ENCODE assay signal across 23 cellular contexts in the genomic region with DNA sequence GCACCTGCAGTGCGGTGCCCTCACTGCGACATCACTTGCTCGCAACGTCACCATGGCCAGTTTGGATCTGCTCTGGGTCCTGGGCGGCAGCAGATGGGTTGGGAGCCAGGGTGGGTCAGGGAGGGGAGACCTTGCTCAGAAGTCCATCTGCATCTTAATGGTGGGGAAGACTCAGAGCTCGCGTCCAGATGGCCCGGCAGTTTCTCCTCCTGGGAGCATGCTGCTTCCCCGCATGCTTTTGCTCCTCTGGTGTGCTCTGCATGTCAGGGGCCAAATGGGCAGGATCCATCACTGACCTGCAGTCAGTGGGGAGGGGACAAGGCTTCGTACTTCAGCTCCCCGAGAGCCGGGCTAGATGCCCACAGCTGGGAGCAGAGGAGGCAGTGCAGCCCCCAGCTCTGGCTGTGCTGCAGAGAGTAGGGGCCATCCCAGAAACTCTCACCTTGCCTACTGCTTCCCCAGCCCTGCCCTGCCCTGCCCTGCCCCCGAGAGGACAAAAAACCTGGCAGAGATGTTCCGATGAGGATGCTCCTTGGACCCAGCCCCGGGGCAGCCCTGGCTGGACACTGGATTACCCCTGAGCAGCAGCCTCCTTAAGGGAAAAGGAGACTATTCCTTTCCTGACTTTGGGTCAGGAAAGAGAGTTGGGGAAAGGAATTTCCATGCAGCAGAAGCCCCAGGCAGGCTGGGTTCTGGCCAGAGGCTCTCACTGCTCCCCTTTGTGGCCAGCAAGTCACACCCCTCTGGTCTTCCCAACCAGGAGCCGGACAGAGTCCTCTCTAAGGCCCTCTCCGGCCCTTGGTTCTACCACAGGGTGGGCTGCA.
DNase-seq lines count a peak whose midpoint lies in the region; ATAC-seq, FAIRE-seq and TF ChIP-seq lines count a peak whose summit lies in the region.
"Had no signal": no experiment of that assay in that cellular context is flagged by ENCODE, and none has a peak within 500 bp of the region (broad histone marks: within the 10 kb centered on the region; RNA-seq: fewer than 3 reads in every experiment).

No MANE protein-coding gene starts in this region.

- H2BK12ac ChIP-seq in H9 (ENCODE audit: insufficient read length, low read depth, low read length) (no peak overlapping the region), H1 (ENCODE audit: low read depth, low read length) (peak overlapping the region; percentile 60; the same call in 1 of the 2 replicates)

- FAIRE-seq in H1 (lab: Jason Lieb, UNC) = no peak
- FAIRE-seq: GM18507, islet of Langerhans, K562, pancreas had no signal

- intact Hi-C loops in right cardiac atrium (cut with DNase I) = no loop called here
- intact Hi-C loops in sciatic nerve (cut with DNase I) = no loop called here

- H2BK5ac ChIP-seq in H9 (ENCODE audit: insufficient read length, low read length) (no peak overlapping the region), H1 (ENCODE audit: low read depth, low read length) (no peak overlapping the region; the same call in 1 of the 2 replicates)

- H3K27me3 Mint-ChIP-seq in H9 (ENCODE audit: low read depth) = peaks cover 6% of the 10 kb centered on the region

- H3K27ac Mint-ChIP-seq in H9 = no peak overlapping the region; a peak in 1 of 7 replicates
- H3K27ac Mint-ChIP-seq: activated CD8-positive, alpha-beta T cell treated with anti-CD3 and anti-CD28 coated beads, Interleukin-2, amount 10 ng/mL, durations not matched to agents 7 days and 5 days had no signal

- H3K36me3 Mint-ChIP-seq in H9 (ENCODE audit: insufficient read depth in 1 of 3, low read depth in 3 of 3) = peaks cover 0 to 16% (median 8%) of the 10 kb centered on the region in 3 experiments; a peak in 5 of 7 replicates

- H4K91ac ChIP-seq in H9 (ENCODE audit: insufficient read length, low read depth, low read length) (no peak overlapping the region), H1 (replicated peaks; ENCODE audit: insufficient read length, low read length) (peak overlapping the region; percentile 34)

- H3K79me1 ChIP-seq in H9 (ENCODE audit: insufficient read depth, low read depth, low read length, poor library complexity, severe bottlenecking) (no peaks in the 10 kb centered on the region), H1 (ENCODE audit: low read depth, low read length) (no peaks in the 10 kb centered on the region)

- no peak overlapping the region for H2BK120ac ChIP-seq in H9 (ENCODE audit: low read depth, low read length, poor library complexity, severe bottlenecking)
- H2BK120ac ChIP-seq in H1 (replicated peaks; ENCODE audit: low read depth, low read length) = no peak overlapping the region

- H3K4me1 ChIP-seq in H9 (ENCODE audit: insufficient read depth, low read length) (peaks cover 3% of the 10 kb centered on the region; the same call in 1 of the 2 replicates), H1 (replicated peaks in 1 of 4; ENCODE audit: control insufficient read depth in 3 of 4, insufficient read depth in 4 of 4, low read length in 3 of 4) (peaks cover 0 to 23% (median 8%) of the 10 kb centered on the region in 4 experiments; a peak in 6 of 7 replicates), right cardiac atrium (ENCODE audit: control insufficient read depth, insufficient read depth, low read length) (peaks cover 6% of the 10 kb centered on the region)
- H3K4me1 ChIP-seq: pancreas, suprapubic skin had no signal

- TF ChIP-seq CTCF in H9 (conservative IDR thresholded peaks at IDR 0.05) (no peak), H1 (IDR thresholded peaks at IDR 0.05; ENCODE audit: control extremely low read depth in 1 of 3, insufficient read depth in 1 of 3, low read depth in 1 of 3, low read length in 3 of 3) (no peak)

- H3K9me3 Mint-ChIP-seq in H9 = peaks cover 6 to 9% of the 10 kb centered on the region in 2 experiments

- H2BK15ac ChIP-seq in H9 (ENCODE audit: low read depth, low read length) = no peak overlapping the region; the same call in 1 of the 2 replicates
- 0 out of 2 replicates have a peak overlapping the region, but pooled peaks have one; percentile 67 for H2BK15ac ChIP-seq in H1 (ENCODE audit: low read length)

- H3K4me3 ChIP-seq in H1 (ENCODE audit: extremely low read depth in 1 of 4, insufficient read depth in 2 of 4, low read depth in 3 of 4, low read length in 4 of 4) = no peak overlapping the region
- H3K4me3 ChIP-seq in right cardiac atrium (ENCODE audit: low read length) = no peak overlapping the region
- H3K4me3 ChIP-seq: K562, pancreas, sigmoid colon, suprapubic skin had no signal

- H3K23ac ChIP-seq in H9 (ENCODE audit: insufficient read length, low read depth, low read length) (no peak overlapping the region), H1 (ENCODE audit: insufficient read length) (no peak overlapping the region)

- CTCF ChIA-PET in H1 (lab: Charles Lee; ENCODE audit: partially characterized antibody) = interaction anchor here (0.9 to 2.3 kb wide), 11 partner anchors 9 to 172 kb away, joined by 3 to 6 read pairs (median 5); no protein-coding TSS in a partner anchor

- H3K4ac ChIP-seq in H9 (ENCODE audit: low read depth, low read length) = no peak overlapping the region
- H3K4ac ChIP-seq in H1 (replicated peaks; ENCODE audit: insufficient read length, low read depth, low read length) = no peak overlapping the region

- H3T11ph ChIP-seq in H9 (ENCODE audit: low read length) = no peak overlapping the region

- no peaks in the 10 kb centered on the region for H3K23me2 ChIP-seq in H9 (ENCODE audit: insufficient read length, low read depth, low read length, poor library complexity, severe bottlenecking)
- H3K23me2 ChIP-seq in H1 (ENCODE audit: low read depth, low read length) = no peaks in the 10 kb centered on the region

- H2AK5ac ChIP-seq in H9 (ENCODE audit: insufficient read length, low read length) (no peak overlapping the region), H1 (ENCODE audit: low read depth, low read length) (no peak overlapping the region)

- POLR2A ChIA-PET in H1 (lab: Charles Lee; ENCODE audit: partially characterized antibody) = interaction anchor here (2.0 kb wide), 1 partner anchor 51 kb away, joined by 8 read pairs; no protein-coding TSS in a partner anchor

- H3K9ac ChIP-seq in H9 (ENCODE audit: extremely low read depth, insufficient read length, low read length) (no peak overlapping the region), H1 (replicated peaks in 1 of 4; ENCODE audit: extremely low read depth in 1 of 4, low read depth in 3 of 4, low read length in 3 of 4) (no peak overlapping the region)

- H4K20me1 ChIP-seq in H9 (ENCODE audit: control insufficient read depth, insufficient read depth, insufficient read length) (no peaks in the 10 kb centered on the region), H1 (replicated peaks in 1 of 2; ENCODE audit: control insufficient read depth in 1 of 2, insufficient read depth in 2 of 2, low read length in 2 of 2) (no peaks in the 10 kb centered on the region)

- 0 out of 2 replicates have a peak overlapping the region, but pooled peaks have one; percentile 5 for H3K14ac ChIP-seq in H9 (ENCODE audit: insufficient read depth, low read length)
- H3K14ac ChIP-seq in H1 (ENCODE audit: insufficient read length) = no peak overlapping the region

- H3K4me3 Mint-ChIP-seq in H9 = peak overlapping the region in 1 of 2 experiments; percentile 9; a peak in 1 of 5 replicates
- H3K4me3 Mint-ChIP-seq: activated CD8-positive, alpha-beta T cell treated with anti-CD3 and anti-CD28 coated beads, Interleukin-2, amount 10 ng/mL, durations not matched to agents 7 days and 5 days had no signal

- H2AFZ ChIP-seq in H9 (ENCODE audit: low read length) = no peak overlapping the region
- no peak overlapping the region for H2AFZ ChIP-seq in H1 (ENCODE audit: low read length)

- no peak for TF ChIP-seq EP300 in H1 (IDR thresholded peaks at IDR 0.05; ENCODE audit: borderline replicate concordance in 1 of 2, low read depth in 2 of 2, low read length in 2 of 2)

- H3K4me1 Mint-ChIP-seq in H9 = peaks cover 41 to 46% of the 10 kb centered on the region in 2 experiments

- H3K4me2 ChIP-seq in H9 (ENCODE audit: insufficient read depth, insufficient read length, low read length) = no peak overlapping the region
- peak overlapping the region; percentile 21 to 34; a peak in 2 of 4 replicates for H3K4me2 ChIP-seq in H1 (ENCODE audit: insufficient read depth in 1 of 2, low read depth in 2 of 2, low read length in 2 of 2)

- WGBS in H9 (ENCODE audit: extremely low coverage, insufficient read length, low lambda C conversion rate) = no CpG with 5 or more reads among the region's 17 CpGs
- 60% methylated on average over 17 of the region's 17 CpGs; no CpG with 5 or more reads in 1 of the 2 experiments for WGBS in H1 (ENCODE audit: extremely low coverage in 1 of 2, insufficient coverage in 1 of 2, insufficient read length in 1 of 2, insufficient replicate concordance in 2 of 2, low coverage in 1 of 2, low lambda C conversion rate in 2 of 2, missing lambda C conversion rate in 1 of 2), 2 experiments
- WGBS in right cardiac atrium = 63% methylated on average over 17 of the region's 17 CpGs

- ATAC-seq in right cardiac atrium = peak; percentile 51 to 56
- ATAC-seq in sciatic nerve = peak; percentile 78
- ATAC-seq in GM21381 (IDR thresholded peaks at IDR 0.05; ENCODE audit: unreplicated experiment) = no peak
- ATAC-seq: activated CD8-positive, alpha-beta T cell treated with anti-CD3 and anti-CD28 coated beads, Interleukin-2, amount 10 ng/mL, durations not matched to agents 7 days and 5 days; HCT116; K562 had no signal

- TF ChIP-seq RAD21 in H1 (IDR thresholded peaks at IDR 0.05 in 1 of 2, conservative IDR thresholded peaks at IDR 0.05 in 1 of 2; ENCODE audit: low read depth in 2 of 2, low read length in 2 of 2) = peak in 1 of 2 experiments; percentile 16; a peak in 2 of 4 replicates

- H3K36me3 ChIP-seq in H1 (ENCODE audit: control insufficient read depth in 2 of 4, insufficient read depth in 4 of 4, low read length in 3 of 4) = no peaks in the 10 kb centered on the region
- H3K36me3 ChIP-seq: pancreas, sigmoid colon, suprapubic skin had no signal

- H3K56ac ChIP-seq in H9 (ENCODE audit: insufficient read length, low read depth, low read length) (no peak overlapping the region), H1 (replicated peaks; ENCODE audit: insufficient read length, low read depth, low read length) (no peak overlapping the region)

- H3K27ac ChIP-seq in H9 (ENCODE audit: insufficient read length, low read depth, low read length) = no peak overlapping the region
- no peak overlapping the region for H3K27ac ChIP-seq in H1 (ENCODE audit: low read depth, low read length)
- H3K27ac ChIP-seq in right cardiac atrium (ENCODE audit: low read length) = no peak overlapping the region
- H3K27ac ChIP-seq: C4-2B, suprapubic skin had no signal

- no peaks in the 10 kb centered on the region for H3K9me3 ChIP-seq in H9 (ENCODE audit: control insufficient read depth, low read depth, low read length)
- peaks cover 0 to 8% of the 10 kb centered on the region in 2 experiments; a peak in 1 of 4 replicates for H3K9me3 ChIP-seq in H1 (ENCODE audit: insufficient read depth in 2 of 2, low read depth in 1 of 2, low read length in 1 of 2)
- H3K9me3 ChIP-seq in right cardiac atrium (ENCODE audit: control insufficient read depth, low read length) = no peaks in the 10 kb centered on the region
- H3K9me3 ChIP-seq: pancreas, sigmoid colon, suprapubic skin had no signal

- H2BK20ac ChIP-seq in H9 (ENCODE audit: low read depth, low read length, poor library complexity, severe bottlenecking) (no peak overlapping the region), H1 (ENCODE audit: low read length) (peak overlapping the region; percentile 88; the same call in 1 of the 2 replicates)

- H3K79me2 ChIP-seq in H9 (ENCODE audit: insufficient read depth, low read length) (no peaks in the 10 kb centered on the region), H1 (ENCODE audit: control insufficient read depth in 1 of 2, insufficient read depth in 2 of 2, low read length in 2 of 2) (no peaks in the 10 kb centered on the region)

- H3K27me3 ChIP-seq in H9 (ENCODE audit: insufficient read depth, low read length) (no peaks in the 10 kb centered on the region; the same call in 1 of the 2 replicates), H1 (replicated peaks in 1 of 4; ENCODE audit: control insufficient read depth in 3 of 4, extremely low read depth in 1 of 4, insufficient read depth in 3 of 4, low read length in 3 of 4) (no peaks in the 10 kb centered on the region), right cardiac atrium (ENCODE audit: control insufficient read depth, insufficient read depth) (no peaks in the 10 kb centered on the region)
- H3K27me3 ChIP-seq: pancreas, sigmoid colon, suprapubic skin had no signal

- H3K18ac ChIP-seq in H9 (ENCODE audit: insufficient read length, low read depth, low read length) = no peak overlapping the region
- peak overlapping the region; percentile 64; the same call in 1 of the 2 replicates for H3K18ac ChIP-seq in H1 (ENCODE audit: extremely low read depth, low read length)

- no peak overlapping the region for H4K8ac ChIP-seq in H9 (replicated peaks; ENCODE audit: insufficient read length, low read depth, low read length)
- H4K8ac ChIP-seq in H1 (ENCODE audit: extremely low read depth, insufficient read depth, low read length) = no peak overlapping the region

- no peak for TF ChIP-seq POLR2A in H1 (IDR thresholded peaks at IDR 0.05; ENCODE audit: control extremely low read depth in 1 of 2, low read depth in 2 of 2, low read length in 2 of 2)

- DNase-seq in H9 (no peak), H1 (ENCODE audit: low read depth in 1 of 2, low spot score in 2 of 2) (no peak), right cardiac atrium (peak in 2 of 3 donors; percentile 29 to 77), sciatic nerve (ENCODE audit: low spot score) (no peak), GM19240 (ENCODE audit: insufficient read length, low spot score) (no peak), NCI-H1417 treated with DMSO at 0.1 percent for 48 hours (lab: John Stamatoyannopoulos, UW) (no peak)
- no peak for DNase-seq in central memory CD4-positive, alpha-beta T cell
- DNase-seq: activated CD8-positive, alpha-beta T cell treated with anti-CD3 and anti-CD28 coated beads, Interleukin-2, amount 10 ng/mL, durations not matched to agents 7 days and 5 days; GDM1; hippocampal formation; MM.1S; NCI-H1694; NCI-H748 treated with DMSO at 0.1 percent for 48 hours; T1000 had no signal

- no peak overlapping the region for H4K5ac ChIP-seq in H9 (ENCODE audit: insufficient read length, low read depth, low read length)
- H4K5ac ChIP-seq in H1 (ENCODE audit: insufficient read length, low read depth, low read length) = no peak overlapping the region

Comparison
In these comparisons a context has a peak if more than half of its experiments do, and no peak if none do; other contexts are left out.
1. DNase-seq: peak in right cardiac atrium (2 of 3); none in H9 (single experiment), H1 (0 of 2), sciatic nerve (single experiment), GM19240 (single experiment), central memory CD4-positive, alpha-beta T cell (single experiment) and NCI-H1417 treated with DMSO at 0.1 percent for 48 hours (single experiment).